Comparison of ENCODE assay signal across 1 cellular context in genomic region chr16:17591655-17592405, GRCh38.
TF ChIP-seq lines count a peak whose summit lies in the region.

No MANE protein-coding gene starts in this region.

TF ChIP-seq in K562, 482 proteins besides CTCF, POLR2A, EP300 and RAD21 (continued from another document):
- TF ChIP-seq MGA (IDR thresholded peaks at IDR 0.05) = no peak
- TF ChIP-seq BCOR (IDR thresholded peaks at IDR 0.05) = no peak
- TF ChIP-seq POLR2H (tag; IDR thresholded peaks at IDR 0.05; ENCODE audit: low read depth) = peak; percentile 25; the same call in 1 of the 2 replicates
- no peak for TF ChIP-seq SETDB1 (IDR thresholded peaks at IDR 0.05; ENCODE audit: low read length)
- TF ChIP-seq GABPA (tag; conservative IDR thresholded peaks at IDR 0.05; ENCODE audit: low read depth) = peak; percentile 69
- TF ChIP-seq ZNF551 (CRISPR knock-in tag; IDR thresholded peaks at IDR 0.05) = no peak
- TF ChIP-seq NCOA6 (IDR thresholded peaks at IDR 0.05) = no peak
- TF ChIP-seq HMGN3 (IDR thresholded peaks at IDR 0.05; ENCODE audit: borderline replicate concordance, extremely low read depth, insufficient read length, low read depth, low read length) = no peak
- TF ChIP-seq JUND (IDR thresholded peaks at IDR 0.05; ENCODE audit: borderline replicate concordance, low read depth, low read length) = 0 out of 2 replicates have a peak, but pooled peaks have one; percentile 4
- no peak for TF ChIP-seq JUND (tag; IDR thresholded peaks at IDR 0.05; ENCODE audit: borderline replicate concordance, low read depth, low read length)
- TF ChIP-seq RFX1 (IDR thresholded peaks at IDR 0.05) = peak; percentile 79
- TF ChIP-seq GTF2B (IDR thresholded peaks at IDR 0.05; ENCODE audit: extremely low read depth, insufficient read length) = no peak
- TF ChIP-seq CEBPG (CRISPR knock-in tag; IDR thresholded peaks at IDR 0.05) = no peak
- TF ChIP-seq CEBPG (tag; conservative IDR thresholded peaks at IDR 0.05 in 1 of 2, IDR thresholded peaks at IDR 0.05 in 1 of 2) = peak; percentile 62 to 81; a peak in 3 of 4 replicates
- TF ChIP-seq MXD1 (CRISPR knock-in tag; IDR thresholded peaks at IDR 0.05; ENCODE audit: borderline replicate concordance, poor library complexity, severe bottlenecking) = no peak
- TF ChIP-seq COPS2 (conservative IDR thresholded peaks at IDR 0.05) = no peak
- TF ChIP-seq ETS2 (tag; IDR thresholded peaks at IDR 0.05; ENCODE audit: borderline replicate concordance, poor library complexity, severe bottlenecking) = no peak
- TF ChIP-seq ZNF395 (CRISPR knock-in tag; IDR thresholded peaks at IDR 0.05) = no peak
- TF ChIP-seq ETV1 (tag; conservative IDR thresholded peaks at IDR 0.05; ENCODE audit: low read depth) = peak; percentile 49; the same call in 1 of the 2 replicates
- no peak for TF ChIP-seq KDM1A (IDR thresholded peaks at IDR 0.05)
- peak; percentile 7; the same call in 1 of the 2 replicates for TF ChIP-seq EP400 (IDR thresholded peaks at IDR 0.05)
- TF ChIP-seq RFX5 (IDR thresholded peaks at IDR 0.05; ENCODE audit: low read depth, low read length) = no peak
- no peak for TF ChIP-seq PCBP2 (IDR thresholded peaks at IDR 0.05; ENCODE audit: low read depth, low read length, poor library complexity, severe bottlenecking)
- TF ChIP-seq LEF1 (IDR thresholded peaks at IDR 0.05) = 0 out of 2 replicates have a peak, but pooled peaks have one; percentile 6
- TF ChIP-seq POLR3A (IDR thresholded peaks at IDR 0.05; ENCODE audit: borderline replicate concordance, extremely low read depth, insufficient read depth, insufficient read length) = no peak
- TF ChIP-seq NR2C2 (CRISPR knock-in tag; IDR thresholded peaks at IDR 0.05) = no peak
- 0 out of 2 replicates have a peak, but pooled peaks have one; percentile 20 for TF ChIP-seq NR2C2 (tag; IDR thresholded peaks at IDR 0.05)
- TF ChIP-seq SMARCE1 (IDR thresholded peaks at IDR 0.05) = no peak
- no peak for TF ChIP-seq DIDO1 (tag; IDR thresholded peaks at IDR 0.05; ENCODE audit: low read depth)
